Comparison of ENCODE assay signal across 16 cellular contexts in genomic region chr12:40055227-40055579, GRCh38. TPM values are rescaled to one million over a fixed set of nuclear protein-coding genes. Genes with fewer than 3 reads are reported as not detected.
A peak's percentile ranks its signal among the peaks of the same experiment; 100 is the strongest.
DNase-seq lines count a peak whose midpoint lies in the region; ATAC-seq and TF ChIP-seq lines count a peak whose summit lies in the region.
"Had no signal": no experiment of that assay in that cellular context is flagged by ENCODE, and none has a peak within 500 bp of the region (broad histone marks: within the 10 kb centered on the region; RNA-seq: fewer than 3 reads in every experiment).

No MANE protein-coding gene starts in this region.

- H3K4me1 ChIP-seq in ACC112 (ENCODE audit: control insufficient read depth, insufficient read depth, low read length, unreplicated experiment), result peaks cover 23% of the 10 kb centered on the region

- no peak for TF ChIP-seq EP300 in neural cell (conservative IDR thresholded peaks at IDR 0.05; ENCODE audit: poor library complexity, severe bottlenecking)

- no peak for ATAC-seq in GM18517 (IDR thresholded peaks at IDR 0.05; ENCODE audit: unreplicated experiment)

- peak; percentile 58 for DNase-seq in NCI-H2227 treated with DMSO at 0.1 percent for 48 hours (lab: John Stamatoyannopoulos, UW)
- peak; percentile 26 for DNase-seq in fibroblast of villous mesenchyme (ENCODE audit: low read depth)
- no peak for DNase-seq in activated naive CD8-positive, alpha-beta T cell treated with anti-CD3 and anti-CD28 coated beads for 36 hours
- no peak for DNase-seq in globus pallidus (ENCODE audit: low spot score)
- DNase-seq in NCI-H510A (lab: John Stamatoyannopoulos, UW), result no peak
- DNase-seq: activated CD4-positive, alpha-beta T cell treated with anti-CD3 and anti-CD28 coated beads for 48 hours; activated T-cell treated with anti-CD3 and anti-CD28 coated beads for 4 hours; effector CD4-positive, alpha-beta T cell; lower lobe of right lung; NCI-H1105 treated with DMSO at 0.1 percent for 48 hours had no signal

- no peak overlapping the region for H3K27ac Mint-ChIP-seq in activated naive CD8-positive, alpha-beta T cell treated with anti-CD3 and anti-CD28 coated beads for 36 hours
- H3K27ac Mint-ChIP-seq: activated naive CD4-positive, alpha-beta T cell treated with anti-CD3 and anti-CD28 coated beads, Interleukin-2, amount 50 U/mL, for 24 hours; nephron had no signal

- H4K20me1 ChIP-seq in neural cell (ENCODE audit: insufficient read depth), result no peaks in the 10 kb centered on the region

- TF ChIP-seq RAD21 in neural cell (conservative IDR thresholded peaks at IDR 0.05), result no peak

- H3K9me3 Mint-ChIP-seq in activated naive CD8-positive, alpha-beta T cell treated with anti-CD3 and anti-CD28 coated beads for 36 hours, result no peaks in the 10 kb centered on the region
- H3K9me3 Mint-ChIP-seq: activated naive CD4-positive, alpha-beta T cell treated with anti-CD3 and anti-CD28 coated beads, Interleukin-2, amount 50 U/mL, for 24 hours; nephron had no signal

- H3K4me3 ChIP-seq in ACC112 (ENCODE audit: low read depth, low read length) (peak overlapping the region; percentile 57; the same call in 1 of the 2 replicates), fibroblast of villous mesenchyme (ENCODE audit: low read depth, low read length) (no peak overlapping the region), neural cell (ENCODE audit: low read length) (no peak overlapping the region)
- H3K4me3 ChIP-seq: lower lobe of right lung had no signal

- no peak overlapping the region for H3K4me2 ChIP-seq in neural cell (ENCODE audit: low read length)
- H3K4me2 ChIP-seq: KMS-11 had no signal

- H3K36me3 Mint-ChIP-seq in activated naive CD8-positive, alpha-beta T cell treated with anti-CD3 and anti-CD28 coated beads for 36 hours, result no peaks in the 10 kb centered on the region
- H3K36me3 Mint-ChIP-seq: activated naive CD4-positive, alpha-beta T cell treated with anti-CD3 and anti-CD28 coated beads, Interleukin-2, amount 50 U/mL, for 24 hours had no signal

- TF ChIP-seq CTCF in fibroblast of villous mesenchyme (IDR thresholded peaks at IDR 0.05; ENCODE audit: insufficient read depth, low read depth, low read length) (no peak), neural cell (IDR thresholded peaks at IDR 0.05; ENCODE audit: poor library complexity, severe bottlenecking) (no peak)

- H2AFZ ChIP-seq in ACC112 (ENCODE audit: low read length, unreplicated experiment) (peak overlapping the region; percentile 41), neural cell (ENCODE audit: low read depth, low read length) (no peak overlapping the region)

- H3K4me1 Mint-ChIP-seq in activated naive CD8-positive, alpha-beta T cell treated with anti-CD3 and anti-CD28 coated beads for 36 hours, result no peaks in the 10 kb centered on the region
- H3K4me1 Mint-ChIP-seq: activated naive CD4-positive, alpha-beta T cell treated with anti-CD3 and anti-CD28 coated beads, Interleukin-2, amount 50 U/mL, for 24 hours; nephron had no signal

- no peaks in the 10 kb centered on the region for H3K9me3 ChIP-seq in neural cell (ENCODE audit: low read length)
- H3K9me3 ChIP-seq: lower lobe of right lung had no signal

- H3K36me3 ChIP-seq in ACC112 (ENCODE audit: insufficient read depth, low read length) (no peaks in the 10 kb centered on the region), neural cell (ENCODE audit: insufficient read depth, low read length) (no peaks in the 10 kb centered on the region)
- H3K36me3 ChIP-seq: lower lobe of right lung had no signal

- H3K27me3 Mint-ChIP-seq in activated naive CD8-positive, alpha-beta T cell treated with anti-CD3 and anti-CD28 coated beads for 36 hours, result no peaks in the 10 kb centered on the region
- H3K27me3 Mint-ChIP-seq: activated naive CD4-positive, alpha-beta T cell treated with anti-CD3 and anti-CD28 coated beads, Interleukin-2, amount 50 U/mL, for 24 hours had no signal

- H3F3A ChIP-seq in neural cell (ENCODE audit: insufficient read depth, low read length, poor library complexity, severe bottlenecking), result no peaks in the 10 kb centered on the region

- H3K4me3 Mint-ChIP-seq in activated naive CD8-positive, alpha-beta T cell treated with anti-CD3 and anti-CD28 coated beads for 36 hours, result no peak overlapping the region
- H3K4me3 Mint-ChIP-seq: activated naive CD4-positive, alpha-beta T cell treated with anti-CD3 and anti-CD28 coated beads, Interleukin-2, amount 50 U/mL, for 24 hours; nephron had no signal

- H3K9ac ChIP-seq in neural cell (ENCODE audit: low read length), result no peak overlapping the region
- H3K9ac ChIP-seq: KMS-11 had no signal

- H3K27me3 ChIP-seq in ACC112 (ENCODE audit: insufficient read depth, low read length) (no peaks in the 10 kb centered on the region), neural cell (ENCODE audit: insufficient read depth, low read depth, low read length) (no peaks in the 10 kb centered on the region)

- no peaks in the 10 kb centered on the region for H3K9me2 ChIP-seq in neural cell (ENCODE audit: insufficient read depth, low read length)

- H3K27ac ChIP-seq in ACC112 (ENCODE audit: low read depth, low read length) (peak overlapping the region; percentile 69), neural cell (ENCODE audit: low read length) (no peak overlapping the region)
- H3K27ac ChIP-seq: KMS-11, lower lobe of right lung had no signal

- no peaks in the 10 kb centered on the region for H3K79me2 ChIP-seq in ACC112 (ENCODE audit: control insufficient read depth, insufficient read depth, low read length, unreplicated experiment)
- no peaks in the 10 kb centered on the region for H3K79me2 ChIP-seq in neural cell (replicated peaks; ENCODE audit: insufficient read depth, low read length)

TF ChIP-seq in neural cell, 6 proteins besides CTCF, POLR2A, EP300 and RAD21:
- TF ChIP-seq POLR2AphosphoS5 (IDR thresholded peaks at IDR 0.05) (peak; percentile 68), TAF1 (IDR thresholded peaks at IDR 0.05; ENCODE audit: low read depth) (no peak)
- TF ChIP-seq, protein P1, sequence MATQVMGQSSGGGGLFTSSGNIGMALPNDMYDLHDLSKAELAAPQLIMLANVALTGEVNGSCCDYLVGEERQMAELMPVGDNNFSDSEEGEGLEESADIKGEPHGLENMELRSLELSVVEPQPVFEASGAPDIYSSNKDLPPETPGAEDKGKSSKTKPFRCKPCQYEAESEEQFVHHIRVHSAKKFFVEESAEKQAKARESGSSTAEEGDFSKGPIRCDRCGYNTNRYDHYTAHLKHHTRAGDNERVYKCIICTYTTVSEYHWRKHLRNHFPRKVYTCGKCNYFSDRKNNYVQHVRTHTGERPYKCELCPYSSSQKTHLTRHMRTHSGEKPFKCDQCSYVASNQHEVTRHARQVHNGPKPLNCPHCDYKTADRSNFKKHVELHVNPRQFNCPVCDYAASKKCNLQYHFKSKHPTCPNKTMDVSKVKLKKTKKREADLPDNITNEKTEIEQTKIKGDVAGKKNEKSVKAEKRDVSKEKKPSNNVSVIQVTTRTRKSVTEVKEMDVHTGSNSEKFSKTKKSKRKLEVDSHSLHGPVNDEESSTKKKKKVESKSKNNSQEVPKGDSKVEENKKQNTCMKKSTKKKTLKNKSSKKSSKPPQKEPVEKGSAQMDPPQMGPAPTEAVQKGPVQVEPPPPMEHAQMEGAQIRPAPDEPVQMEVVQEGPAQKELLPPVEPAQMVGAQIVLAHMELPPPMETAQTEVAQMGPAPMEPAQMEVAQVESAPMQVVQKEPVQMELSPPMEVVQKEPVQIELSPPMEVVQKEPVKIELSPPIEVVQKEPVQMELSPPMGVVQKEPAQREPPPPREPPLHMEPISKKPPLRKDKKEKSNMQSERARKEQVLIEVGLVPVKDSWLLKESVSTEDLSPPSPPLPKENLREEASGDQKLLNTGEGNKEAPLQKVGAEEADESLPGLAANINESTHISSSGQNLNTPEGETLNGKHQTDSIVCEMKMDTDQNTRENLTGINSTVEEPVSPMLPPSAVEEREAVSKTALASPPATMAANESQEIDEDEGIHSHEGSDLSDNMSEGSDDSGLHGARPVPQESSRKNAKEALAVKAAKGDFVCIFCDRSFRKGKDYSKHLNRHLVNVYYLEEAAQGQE (IDR thresholded peaks at IDR 0.05; ENCODE audit: borderline replicate concordance), result no peak

RNA-seq across cellular contexts. Expression of gene SLC2A13, which starts 50.7 kb away (rescaled TPM):
- total RNA-seq in fibroblast of villous mesenchyme, result 16.4 and 18.7 TPM in 2 replicates
- 10.7 and 11.1 TPM in 2 replicates for polyA plus RNA-seq in neural cell
- 33.2 and 33.8 TPM in 2 replicates for polyA minus RNA-seq in neural cell
- 1 to 10 TPM; 4.9 to 5.6 TPM for total RNA-seq in activated naive CD8-positive, alpha-beta T cell treated with anti-CD3 and anti-CD28 coated beads for 36 hours

Comparison
In these comparisons a context has a peak if more than half of its experiments do, and no peak if none do; other contexts are left out.
1. DNase-seq: peak in NCI-H2227 treated with DMSO at 0.1 percent for 48 hours (single experiment) and fibroblast of villous mesenchyme (single experiment); none in activated naive CD8-positive, alpha-beta T cell treated with anti-CD3 and anti-CD28 coated beads for 36 hours (single experiment), globus pallidus (single experiment) and NCI-H510A (single experiment).